In genomic region chr19:35702223-35703012, GRCh38 we compare ENCODE assay signal across 8 cellular contexts. TPM values are rescaled to one million over a fixed set of nuclear protein-coding genes. Genes with fewer than 3 reads are reported as not detected.
DNase-seq lines count a peak whose midpoint lies in the region; ATAC-seq and TF ChIP-seq lines count a peak whose summit lies in the region.

No MANE protein-coding gene starts in this region.

- H3K9me2 ChIP-seq in SU-DHL-6 (replicated peaks; ENCODE audit: insufficient read depth, low read length): no peaks in the 10 kb centered on the region

- TF ChIP-seq CTCF in SU-DHL-6 (IDR thresholded peaks at IDR 0.05; ENCODE audit: insufficient read depth, low read length, poor library complexity, severe bottlenecking): no peak
- no peak for TF ChIP-seq CTCF in heart right ventricle (IDR thresholded peaks at IDR 0.05)
- no peak for TF ChIP-seq CTCF in upper lobe of right lung (IDR thresholded peaks at IDR 0.05)

- H3K4me1 ChIP-seq in heart right ventricle: peaks cover 0 to 16% (median 7%) of the 10 kb centered on the region in 9 donors
- H3K4me1 ChIP-seq in upper lobe of right lung: peaks cover 12% of the 10 kb centered on the region

- H3K27me3 Mint-ChIP-seq in activated naive CD8-positive, alpha-beta T cell treated with anti-CD3 and anti-CD28 coated beads, Interleukin-2, amount 50 U/mL, for 24 hours: peaks cover 2% of the 10 kb centered on the region

- peak overlapping the region; percentile 60 for H3K9ac ChIP-seq in SU-DHL-6 (ENCODE audit: low read length)

- H3K79me2 ChIP-seq in SU-DHL-6 (ENCODE audit: insufficient read depth, low read length): no peaks in the 10 kb centered on the region

- H3K9me3 Mint-ChIP-seq in activated naive CD8-positive, alpha-beta T cell treated with anti-CD3 and anti-CD28 coated beads, Interleukin-2, amount 50 U/mL, for 24 hours: no peaks in the 10 kb centered on the region

- H3F3A ChIP-seq in SU-DHL-6 (ENCODE audit: insufficient read depth): no peaks in the 10 kb centered on the region

- ATAC-seq in HG02642 (IDR thresholded peaks at IDR 0.05; ENCODE audit: poor library complexity, unreplicated experiment) (peak; percentile 95), heart right ventricle (peak; percentile 98 to 100 (median 100)), upper lobe of right lung (peak; percentile 99)
- ATAC-seq in activated naive CD8-positive, alpha-beta T cell treated with anti-CD3 and anti-CD28 coated beads, Interleukin-2, amount 50 U/mL, for 24 hours: peak; percentile 100

- H3K27ac Mint-ChIP-seq in activated naive CD8-positive, alpha-beta T cell treated with anti-CD3 and anti-CD28 coated beads, Interleukin-2, amount 50 U/mL, for 24 hours: peak overlapping the region; percentile 94

- H3K4me3 ChIP-seq in SU-DHL-6 (ENCODE audit: insufficient read depth, low read length, poor library complexity, severe bottlenecking) (peak overlapping the region; percentile 66), heart right ventricle (peak overlapping the region; percentile 33 to 71 (median 59)), upper lobe of right lung (peak overlapping the region; percentile 73)

- peak overlapping the region; percentile 79 for H3K4me2 ChIP-seq in SU-DHL-6 (ENCODE audit: low read depth, low read length, poor library complexity, severe bottlenecking)

- peaks cover 22% of the 10 kb centered on the region for H3K4me1 Mint-ChIP-seq in activated naive CD8-positive, alpha-beta T cell treated with anti-CD3 and anti-CD28 coated beads, Interleukin-2, amount 50 U/mL, for 24 hours

- H3K27ac ChIP-seq in SU-DHL-6 (ENCODE audit: low read depth, low read length) (no peak overlapping the region), heart right ventricle (peak overlapping the region in 4 of 10 donors; percentile 51 to 76 (median 58)), upper lobe of right lung (peak overlapping the region; percentile 58)

- H3K27me3 ChIP-seq in SU-DHL-6 (ENCODE audit: low read length) (no peaks in the 10 kb centered on the region), heart right ventricle (peaks cover 0 to 18% (median 10%) of the 10 kb centered on the region in 7 donors), upper lobe of right lung (no peaks in the 10 kb centered on the region)

- 0 to 1% methylated on average over 50 of the region's 50 CpGs for WGBS in heart right ventricle, 2 donors

- intact Hi-C loops in heart right ventricle (cut with DNase I): loop anchor here in 1 of 10 donors (1.0 kb wide), 1 partner anchor 14 kb away; no protein-coding TSS in a partner anchor
- intact Hi-C loops in posterior cingulate gyrus (cut with DNase I): no loop called here
- intact Hi-C loops in upper lobe of right lung (cut with DNase I): no loop called here

- DNase-seq in NCI-H1105 treated with DMSO at 0.1 percent for 48 hours (lab: John Stamatoyannopoulos, UW) (peak; percentile 99), heart right ventricle (peak; percentile 93 to 96), posterior cingulate gyrus (peak; percentile 95 to 100 (median 98)), upper lobe of right lung (peak; percentile 96)
- peak; percentile 90 for DNase-seq in activated naive CD8-positive, alpha-beta T cell treated with anti-CD3 and anti-CD28 coated beads, Interleukin-2, amount 50 U/mL, for 24 hours

- H2AFZ ChIP-seq in SU-DHL-6 (ENCODE audit: low read depth, low read length, severe bottlenecking): peak overlapping the region; percentile 99

- no peaks in the 10 kb centered on the region for H4K20me1 ChIP-seq in SU-DHL-6 (ENCODE audit: low read depth, low read length)

- H3K9me3 ChIP-seq in SU-DHL-6 (ENCODE audit: insufficient read depth, low read length) (no peaks in the 10 kb centered on the region), heart right ventricle (no peaks in the 10 kb centered on the region), upper lobe of right lung (no peaks in the 10 kb centered on the region)

- peak; percentile 71 for TF ChIP-seq POLR2A in GM10847 (IDR thresholded peaks at IDR 0.05; ENCODE audit: extremely low read depth, insufficient read length)

- H3K4me3 Mint-ChIP-seq in activated naive CD8-positive, alpha-beta T cell treated with anti-CD3 and anti-CD28 coated beads, Interleukin-2, amount 50 U/mL, for 24 hours: peak overlapping the region; percentile 89

- H3K36me3 Mint-ChIP-seq in activated naive CD8-positive, alpha-beta T cell treated with anti-CD3 and anti-CD28 coated beads, Interleukin-2, amount 50 U/mL, for 24 hours (ENCODE audit: low read depth): peaks cover 2% of the 10 kb centered on the region

- H3K36me3 ChIP-seq in SU-DHL-6 (ENCODE audit: low read length): no peaks in the 10 kb centered on the region
- no peaks in the 10 kb centered on the region for H3K36me3 ChIP-seq in heart right ventricle
- no peaks in the 10 kb centered on the region for H3K36me3 ChIP-seq in upper lobe of right lung

RNA-seq across cellular contexts. Expression of gene ZBTB32, which starts 1.9 kb away (rescaled TPM):
- under 1 TPM in 1 of 10 donors, not detected in 9; 0.12 TPM for total RNA-seq in heart right ventricle
- under 1 TPM in 1 of 2 donors, not detected in 1; 0.03 TPM for polyA plus RNA-seq in heart right ventricle
- total RNA-seq in upper lobe of right lung: 0.23 TPM

RNA-seq across cellular contexts. Expression of gene KMT2B, which starts 15.4 kb away (rescaled TPM):
- 10 to 100 TPM; 10.8 to 19.2 (median 14.6) TPM for total RNA-seq in heart right ventricle
- polyA plus RNA-seq in heart right ventricle: 10 to 100 TPM; 15.0 to 28.7 TPM
- 36.6 TPM for total RNA-seq in upper lobe of right lung

RNA-seq across cellular contexts. Expression of gene UPK1A, which starts 36.1 kb away (rescaled TPM):
- total RNA-seq in heart right ventricle: under 1 TPM in 1 of 10 donors, not detected in 9; 0.38 TPM
- polyA plus RNA-seq in heart right ventricle: under 1 TPM in 1 of 2 donors, not detected in 1; 0.03 TPM
- not detected for total RNA-seq in upper lobe of right lung

RNA-seq across cellular contexts. Expression of gene IGFLR1, which starts 39.8 kb away (rescaled TPM):
- total RNA-seq in heart right ventricle (10 to 100 TPM in 1 of 10 donors, 1 to 10 TPM in 9; 1.1 to 17.1 (median 2.3) TPM), upper lobe of right lung (16.9 TPM)
- 10 to 100 TPM in 1 of 2 donors, 1 to 10 TPM in 1; 6.6 to 13.3 TPM for polyA plus RNA-seq in heart right ventricle

RNA-seq across cellular contexts. Expression of gene U2AF1L4, which starts 42.8 kb away (rescaled TPM):
- total RNA-seq in heart right ventricle (10 to 100 TPM; 17.4 to 35.1 (median 20.3) TPM), upper lobe of right lung (26.3 TPM)
- polyA plus RNA-seq in heart right ventricle: 10 to 100 TPM; 11.5 to 57.7 TPM
